8 cellular contexts compared by ENCODE assay signal in the genomic region with DNA sequence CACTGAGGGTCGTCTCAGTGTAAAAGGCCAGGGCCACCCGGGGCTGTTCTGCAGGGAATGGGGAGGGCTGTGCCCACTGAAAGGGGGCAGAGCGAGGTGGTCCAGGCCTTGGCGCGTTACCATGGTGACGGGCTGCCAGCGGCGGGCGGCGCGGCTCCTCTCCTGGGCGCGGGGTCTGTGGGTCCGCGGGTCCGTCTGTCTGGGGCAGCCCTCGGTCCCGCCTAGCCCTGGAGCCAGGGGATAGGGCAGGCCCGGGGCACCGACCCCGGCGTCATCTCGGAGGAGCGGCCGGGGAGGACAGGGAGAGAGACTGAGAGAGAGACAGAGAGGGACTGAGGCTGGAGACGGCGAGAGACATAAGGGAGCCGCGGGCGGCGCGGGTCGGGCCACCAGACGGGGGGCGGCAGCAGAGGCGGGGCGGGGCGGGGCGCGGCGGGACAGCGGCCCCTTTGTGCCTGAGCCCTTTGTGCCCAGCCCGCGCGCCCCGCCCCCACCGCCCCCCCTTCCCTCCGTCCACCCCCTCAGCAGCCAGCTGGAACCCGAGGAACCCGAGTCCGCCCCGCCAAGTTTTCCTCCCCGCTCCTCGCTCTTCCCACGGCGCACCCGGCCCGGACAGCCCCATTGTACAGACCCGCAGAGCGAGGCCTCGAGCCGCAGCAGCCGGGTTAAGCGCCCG. TPM values are rescaled to one million over a fixed set of nuclear protein-coding genes. Genes with fewer than 3 reads are reported as not detected.
DNase-seq lines count a peak whose midpoint lies in the region; ATAC-seq, FAIRE-seq and TF ChIP-seq lines count a peak whose summit lies in the region.
"Had no signal": no experiment of that assay in that cellular context is flagged by ENCODE, and none has a peak within 500 bp of the region (broad histone marks: within the 10 kb centered on the region; RNA-seq: fewer than 3 reads in every experiment).

A gene with protein sequence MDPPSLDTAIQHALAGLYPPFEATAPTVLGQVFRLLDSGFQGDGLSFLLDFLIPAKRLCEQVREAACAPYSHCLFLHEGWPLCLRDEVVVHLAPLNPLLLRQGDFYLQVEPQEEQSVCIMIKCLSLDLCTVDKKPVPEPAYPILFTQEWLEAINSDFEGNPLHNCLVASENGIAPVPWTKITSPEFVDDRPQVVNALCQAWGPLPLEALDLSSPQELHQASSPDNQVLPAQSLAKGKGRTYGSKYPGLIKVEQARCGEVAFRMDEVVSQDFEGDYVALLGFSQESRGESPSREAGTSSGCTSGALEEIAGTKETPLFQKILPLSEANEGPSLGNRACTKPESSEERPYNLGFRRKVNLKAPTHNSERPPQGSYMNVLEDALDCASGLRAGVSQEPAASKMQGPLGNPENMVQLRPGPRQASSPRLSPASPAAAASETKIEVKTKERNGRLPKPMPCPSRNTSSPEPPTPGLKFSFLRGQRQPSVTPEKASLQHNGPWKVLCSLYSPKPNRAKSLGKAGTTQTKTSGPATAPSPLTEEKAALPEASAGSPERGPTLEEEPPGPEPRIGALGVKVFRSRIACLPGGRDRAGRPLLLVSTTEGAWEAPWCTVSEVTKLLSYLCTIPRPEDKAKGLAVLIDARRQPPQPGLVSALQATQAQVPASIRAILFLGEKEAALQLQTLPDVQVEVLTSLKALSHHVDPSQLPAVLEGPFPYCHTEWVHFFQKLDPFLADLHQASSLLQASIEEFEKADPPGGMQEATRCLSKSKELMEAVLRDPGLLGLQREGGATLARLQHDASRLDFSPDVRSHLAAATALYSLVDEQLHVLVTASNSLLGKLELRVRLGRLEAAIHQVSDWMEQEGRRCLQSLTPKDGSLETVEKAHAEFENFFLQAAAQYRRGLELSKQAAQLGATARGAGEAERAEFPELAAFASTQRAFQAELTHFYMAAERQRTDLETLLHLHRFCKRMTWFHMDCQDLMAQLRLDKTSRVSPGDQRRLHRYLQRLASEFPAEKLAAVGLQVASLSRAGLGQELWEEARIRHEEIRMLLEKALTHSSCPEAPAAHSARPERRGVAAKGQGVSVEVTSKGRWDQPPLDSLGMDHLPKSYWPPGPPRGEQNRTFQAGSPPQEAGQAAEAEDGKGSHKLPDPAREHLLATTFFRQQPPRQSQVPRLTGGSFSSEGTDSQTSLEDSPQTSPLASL (minus strand): TSS at position 358 of the 676 bp plus-strand sequence. CDS start 235 bp downstream, at position 123.

- FAIRE-seq in RCC 7860 (lab: Jason Lieb, UNC) = no peak
- no peak for FAIRE-seq in D721Med (lab: Jason Lieb, UNC)

- H3K36me3 ChIP-seq in SJCRH30 = no peaks in the 10 kb centered on the region
- H3K36me3 ChIP-seq in mucosa of stomach (ENCODE audit: control insufficient read depth, insufficient read depth, low read length) = no peaks in the 10 kb centered on the region
- H3K36me3 ChIP-seq in tibial artery = no peaks in the 10 kb centered on the region

- H3K9me3 ChIP-seq in SJCRH30 (replicated peaks) = no peaks in the 10 kb centered on the region; the same call in 1 of the 2 replicates
- H3K9me3 ChIP-seq in mucosa of stomach (ENCODE audit: control insufficient read depth, low read length) = no peaks in the 10 kb centered on the region
- H3K9me3 ChIP-seq in tibial artery = no peaks in the 10 kb centered on the region

- H3K4me1 ChIP-seq in SJCRH30 (peaks cover 6% of the 10 kb centered on the region), mucosa of stomach (ENCODE audit: control insufficient read depth, insufficient read depth, low read length) (peaks cover 6% of the 10 kb centered on the region), tibial artery (peaks cover 0 to 54% (median 17%) of the 10 kb centered on the region in 4 donors)

- peak within 1 kb of the TSS; percentile 24; the same call in 1 of the 2 replicates for H3K27ac ChIP-seq in SJCRH30
- H3K27ac ChIP-seq in tibial artery = peak within 1 kb of the TSS; percentile 92 to 95

- H3K9ac ChIP-seq in mucosa of stomach (ENCODE audit: low read length) = peak within 1 kb of the TSS; percentile 1

- ATAC-seq in HG03439 (IDR thresholded peaks at IDR 0.05; ENCODE audit: unreplicated experiment) = no peak

- H3K4me3 ChIP-seq in SJCRH30 (peak within 1 kb of the TSS; percentile 53), fibroblast of pulmonary artery (replicated peaks; ENCODE audit: low read depth, low read length) (peak within 1 kb of the TSS; percentile 28), mucosa of stomach (ENCODE audit: low read length) (no peak within 1 kb of the TSS), tibial artery (peak within 1 kb of the TSS; percentile 52 to 65)

- no peaks in the 10 kb centered on the region for H3K27me3 ChIP-seq in SJCRH30
- H3K27me3 ChIP-seq in mucosa of stomach (ENCODE audit: control insufficient read depth, insufficient read depth, low read length) = peaks cover 23% of the 10 kb centered on the region
- no peaks in the 10 kb centered on the region for H3K27me3 ChIP-seq in tibial artery

- intact Hi-C loops in tibial artery (cut with DNase I; ENCODE audit: low total_unique reads) = no loop called here

- no peak for TF ChIP-seq CTCF in fibroblast of pulmonary artery (IDR thresholded peaks at IDR 0.05; ENCODE audit: low read length, missing control alignments)
- TF ChIP-seq CTCF in tibial artery (IDR thresholded peaks at IDR 0.05) = no peak
- TF ChIP-seq CTCF in D721Med (IDR thresholded peaks at IDR 0.05; ENCODE audit: insufficient read depth, missing control alignments) = no peak

- DNase-seq in SJCRH30 (peak; percentile 31 to 41), fibroblast of pulmonary artery (ENCODE audit: low read depth) (no peak), tibial artery (peak in 1 of 2 donors; percentile 70), RCC 7860 (ENCODE audit: low spot score) (no peak), D721Med (ENCODE audit: insufficient read length, low spot score) (no peak)
- DNase-seq: cortex of kidney had no signal

RNA-seq across cellular contexts. Expression of the gene that starts here (rescaled TPM):
- total RNA-seq in SJCRH30 (2014; rRNA removed; shearing (Covaris generic)) = 1.4 TPM in 2 replicates

Comparison
In these comparisons a context has a peak if more than half of its experiments do, and no peak if none do; other contexts are left out.
1. DNase-seq: peak in SJCRH30 (2 of 2); none in fibroblast of pulmonary artery (single experiment), RCC 7860 (single experiment) and D721Med (single experiment).